ENCODE assay signal across 8 cellular contexts in the genomic region with DNA sequence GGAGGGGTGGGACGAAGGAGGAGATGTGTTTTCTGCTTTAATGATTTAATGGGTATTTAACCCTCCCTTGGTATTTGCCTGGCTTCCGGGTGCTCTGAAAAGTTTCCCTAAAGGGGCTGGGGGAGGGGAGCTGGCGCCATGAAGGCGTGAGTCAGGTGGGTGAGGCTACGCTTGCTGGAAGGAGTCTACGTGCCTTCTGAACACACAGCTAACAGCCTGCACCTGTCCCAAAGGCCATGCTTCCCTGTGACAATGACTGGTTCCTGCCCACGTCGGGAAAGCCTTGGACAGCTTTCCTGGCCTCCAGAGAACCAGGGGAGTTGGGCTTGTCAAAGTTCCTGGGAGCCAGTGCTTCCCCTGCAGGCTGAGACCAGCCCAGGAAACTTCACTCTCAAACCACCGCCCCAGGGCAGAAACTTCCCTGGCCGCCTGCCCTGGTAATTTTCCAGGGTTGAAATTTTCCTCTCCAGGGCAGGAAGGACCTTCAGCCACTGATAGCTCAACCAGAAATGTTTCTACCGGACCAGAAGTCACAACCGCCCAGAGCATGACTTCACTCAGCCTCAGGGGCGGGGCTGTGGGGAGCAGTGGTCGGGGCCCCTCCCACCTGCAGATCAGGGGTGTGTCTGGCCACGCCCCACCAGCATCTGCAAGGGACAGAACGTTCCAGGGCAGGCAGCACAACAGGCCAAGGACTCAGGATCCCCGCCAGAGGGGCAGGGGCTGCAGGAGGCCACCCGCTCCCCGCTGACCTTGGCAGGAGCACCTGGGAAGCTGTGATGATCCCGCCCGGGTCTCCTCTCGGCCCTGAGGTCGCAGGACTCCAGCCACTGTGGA. TPM values are rescaled to one million over a fixed set of nuclear protein-coding genes. Genes with fewer than 3 reads are reported as not detected.
DNase-seq lines count a peak whose midpoint lies in the region; ATAC-seq and TF ChIP-seq lines count a peak whose summit lies in the region.

No MANE protein-coding gene starts in this region.

- peak; percentile 24 to 54 for TF ChIP-seq RAD21 in liver (IDR thresholded peaks at IDR 0.05)

- H3K36me3 ChIP-seq in liver (ENCODE audit: control insufficient read depth in 4 of 4, insufficient read depth in 3 of 4, low read depth in 1 of 4, low read length in 3 of 4): no peaks in the 10 kb centered on the region

- H3K9ac ChIP-seq in liver (ENCODE audit: low read depth in 1 of 2, low read length in 2 of 2): peak overlapping the region; percentile 10 to 65

- H3K4me3 ChIP-seq in liver (ENCODE audit: low read depth in 1 of 3, low read length in 3 of 3): no peak overlapping the region

- H3K27ac ChIP-seq in liver (ENCODE audit: low read depth in 1 of 2, low read length in 2 of 2): peak overlapping the region; percentile 65 to 80

- H3K9me3 ChIP-seq in liver (ENCODE audit: control insufficient read depth in 4 of 4, low read length in 3 of 4): no peaks in the 10 kb centered on the region

- peaks cover 4 to 17% (median 7%) of the 10 kb centered on the region in 4 donors for H3K4me1 ChIP-seq in liver (ENCODE audit: control insufficient read depth in 4 of 4, insufficient read depth in 4 of 4, low read length in 3 of 4)

- peak; percentile 82 for ATAC-seq in HG02642 (IDR thresholded peaks at IDR 0.05; ENCODE audit: poor library complexity, unreplicated experiment)
- peak; percentile 86 to 88 for ATAC-seq in activated CD4-positive, CD25-positive, alpha-beta regulatory T cell treated with anti-CD3 and anti-CD28 coated beads, Interleukin-2, amount 50 U/mL, for 24 hours

- WGBS in liver: 13% methylated on average over 23 of the region's 23 CpGs

- no peak for TF ChIP-seq CTCF in liver (IDR thresholded peaks at IDR 0.05; ENCODE audit: low read depth, low read length, missing input control)

- DNase-seq in NCI-H1417 (lab: John Stamatoyannopoulos, UW) (peak; percentile 59 to 79 (median 76)), NCI-H1417 treated with DMSO at 0.1 percent for 48 hours (lab: John Stamatoyannopoulos, UW) (no peak), NCI-H1105 treated with DMSO at 0.1 percent for 48 hours (lab: John Stamatoyannopoulos, UW) (peak; percentile 53), cerebellar cortex (ENCODE audit: low spot score) (peak; percentile 46)
- peak; percentile 66 to 74 (median 69) for DNase-seq in stimulated activated CD4-positive, alpha-beta T cell treated with anti-CD3 and anti-CD28 coated beads, TNF-alpha, amount 100 ng/mL, for 4 hours (ENCODE audit: low read depth in 3 of 3)

- H3K27me3 ChIP-seq in liver (ENCODE audit: control insufficient read depth in 4 of 4, insufficient read depth in 4 of 4, low read length in 3 of 4): peaks cover 0 to 3% (median 0%) of the 10 kb centered on the region in 4 donors

TF ChIP-seq in liver, 16 proteins besides CTCF, POLR2A, EP300 and RAD21:
- peak in 1 of 2 donors; percentile 62 for TF ChIP-seq EGR1 (IDR thresholded peaks at IDR 0.05; ENCODE audit: low read depth in 2 of 2)
- TF ChIP-seq, protein P1, sequence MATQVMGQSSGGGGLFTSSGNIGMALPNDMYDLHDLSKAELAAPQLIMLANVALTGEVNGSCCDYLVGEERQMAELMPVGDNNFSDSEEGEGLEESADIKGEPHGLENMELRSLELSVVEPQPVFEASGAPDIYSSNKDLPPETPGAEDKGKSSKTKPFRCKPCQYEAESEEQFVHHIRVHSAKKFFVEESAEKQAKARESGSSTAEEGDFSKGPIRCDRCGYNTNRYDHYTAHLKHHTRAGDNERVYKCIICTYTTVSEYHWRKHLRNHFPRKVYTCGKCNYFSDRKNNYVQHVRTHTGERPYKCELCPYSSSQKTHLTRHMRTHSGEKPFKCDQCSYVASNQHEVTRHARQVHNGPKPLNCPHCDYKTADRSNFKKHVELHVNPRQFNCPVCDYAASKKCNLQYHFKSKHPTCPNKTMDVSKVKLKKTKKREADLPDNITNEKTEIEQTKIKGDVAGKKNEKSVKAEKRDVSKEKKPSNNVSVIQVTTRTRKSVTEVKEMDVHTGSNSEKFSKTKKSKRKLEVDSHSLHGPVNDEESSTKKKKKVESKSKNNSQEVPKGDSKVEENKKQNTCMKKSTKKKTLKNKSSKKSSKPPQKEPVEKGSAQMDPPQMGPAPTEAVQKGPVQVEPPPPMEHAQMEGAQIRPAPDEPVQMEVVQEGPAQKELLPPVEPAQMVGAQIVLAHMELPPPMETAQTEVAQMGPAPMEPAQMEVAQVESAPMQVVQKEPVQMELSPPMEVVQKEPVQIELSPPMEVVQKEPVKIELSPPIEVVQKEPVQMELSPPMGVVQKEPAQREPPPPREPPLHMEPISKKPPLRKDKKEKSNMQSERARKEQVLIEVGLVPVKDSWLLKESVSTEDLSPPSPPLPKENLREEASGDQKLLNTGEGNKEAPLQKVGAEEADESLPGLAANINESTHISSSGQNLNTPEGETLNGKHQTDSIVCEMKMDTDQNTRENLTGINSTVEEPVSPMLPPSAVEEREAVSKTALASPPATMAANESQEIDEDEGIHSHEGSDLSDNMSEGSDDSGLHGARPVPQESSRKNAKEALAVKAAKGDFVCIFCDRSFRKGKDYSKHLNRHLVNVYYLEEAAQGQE (IDR thresholded peaks at IDR 0.05): no peak
- TF ChIP-seq NR2F2 (IDR thresholded peaks at IDR 0.05): peak; percentile 98
- TF ChIP-seq GABPA (IDR thresholded peaks at IDR 0.05 in 1 of 2, conservative IDR thresholded peaks at IDR 0.05 in 1 of 2): peak in 1 of 2 donors; percentile 43
- no peak for TF ChIP-seq YY1 (IDR thresholded peaks at IDR 0.05)
- TF ChIP-seq, protein P2, sequence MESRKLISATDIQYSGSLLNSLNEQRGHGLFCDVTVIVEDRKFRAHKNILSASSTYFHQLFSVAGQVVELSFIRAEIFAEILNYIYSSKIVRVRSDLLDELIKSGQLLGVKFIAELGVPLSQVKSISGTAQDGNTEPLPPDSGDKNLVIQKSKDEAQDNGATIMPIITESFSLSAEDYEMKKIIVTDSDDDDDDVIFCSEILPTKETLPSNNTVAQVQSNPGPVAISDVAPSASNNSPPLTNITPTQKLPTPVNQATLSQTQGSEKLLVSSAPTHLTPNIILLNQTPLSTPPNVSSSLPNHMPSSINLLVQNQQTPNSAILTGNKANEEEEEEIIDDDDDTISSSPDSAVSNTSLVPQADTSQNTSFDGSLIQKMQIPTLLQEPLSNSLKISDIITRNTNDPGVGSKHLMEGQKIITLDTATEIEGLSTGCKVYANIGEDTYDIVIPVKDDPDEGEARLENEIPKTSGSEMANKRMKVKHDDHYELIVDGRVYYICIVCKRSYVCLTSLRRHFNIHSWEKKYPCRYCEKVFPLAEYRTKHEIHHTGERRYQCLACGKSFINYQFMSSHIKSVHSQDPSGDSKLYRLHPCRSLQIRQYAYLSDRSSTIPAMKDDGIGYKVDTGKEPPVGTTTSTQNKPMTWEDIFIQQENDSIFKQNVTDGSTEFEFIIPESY (IDR thresholded peaks at IDR 0.05): no peak
- peak; percentile 96 for TF ChIP-seq SP1 (IDR thresholded peaks at IDR 0.05)
- TF ChIP-seq FOXA1 (IDR thresholded peaks at IDR 0.05): no peak
- TF ChIP-seq, protein P3, sequence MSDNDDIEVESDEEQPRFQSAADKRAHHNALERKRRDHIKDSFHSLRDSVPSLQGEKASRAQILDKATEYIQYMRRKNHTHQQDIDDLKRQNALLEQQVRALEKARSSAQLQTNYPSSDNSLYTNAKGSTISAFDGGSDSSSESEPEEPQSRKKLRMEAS (IDR thresholded peaks at IDR 0.05): no peak
- TF ChIP-seq RXRA (IDR thresholded peaks at IDR 0.05): peak; percentile 31 to 72
- TF ChIP-seq, protein P4, sequence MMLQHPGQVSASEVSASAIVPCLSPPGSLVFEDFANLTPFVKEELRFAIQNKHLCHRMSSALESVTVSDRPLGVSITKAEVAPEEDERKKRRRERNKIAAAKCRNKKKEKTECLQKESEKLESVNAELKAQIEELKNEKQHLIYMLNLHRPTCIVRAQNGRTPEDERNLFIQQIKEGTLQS (IDR thresholded peaks at IDR 0.05): peak; percentile 64
- peak in 1 of 2 donors; percentile 49 for TF ChIP-seq HNF4A (conservative IDR thresholded peaks at IDR 0.05)
- peak; percentile 41 to 78 for TF ChIP-seq JUND (IDR thresholded peaks at IDR 0.05)
- no peak for TF ChIP-seq FOXA2 (IDR thresholded peaks at IDR 0.05)
- TF ChIP-seq HNF4G (IDR thresholded peaks at IDR 0.05): no peak

RNA-seq across cellular contexts. Expression of a gene that starts 18.6 kb away (rescaled TPM):
- 1 to 10 TPM; 1.7 to 3.5 TPM for total RNA-seq in liver
- 1 to 10 TPM; 1.3 to 4.3 TPM for polyA plus RNA-seq in liver
